ENCODE assay signal across 18 cellular contexts in genomic region chr10:74841265-74841973, GRCh38. TPM values are rescaled to one million over a fixed set of nuclear protein-coding genes. Genes with fewer than 3 reads are reported as not detected.
DNase-seq lines count a peak whose midpoint lies in the region; ATAC-seq and TF ChIP-seq lines count a peak whose summit lies in the region.
"Had no signal": no experiment of that assay in that cellular context is flagged by ENCODE, and none has a peak within 500 bp of the region (broad histone marks: within the 10 kb centered on the region; RNA-seq: fewer than 3 reads in every experiment).

No MANE protein-coding gene starts in this region.

- H3K36me3 Mint-ChIP-seq in T-cell = peaks cover 49% of the 10 kb centered on the region

- no peak for TF ChIP-seq CTCF in dorsolateral prefrontal cortex (IDR thresholded peaks at IDR 0.05 in 54 of 56, conservative IDR thresholded peaks at IDR 0.05 in 2 of 56; ENCODE audit: low read depth in 1 of 56, partially characterized antibody in 56 of 56)
- no peak for TF ChIP-seq CTCF in thyroid gland (IDR thresholded peaks at IDR 0.05)

- peaks cover 0 to 5% of the 10 kb centered on the region in 2 donors for H3K36me3 ChIP-seq in thyroid gland
- H3K36me3 ChIP-seq: BE2C had no signal

- H3K27me3 Mint-ChIP-seq in T-cell = no peaks in the 10 kb centered on the region
- H3K27me3 Mint-ChIP-seq: effector memory CD8-positive, alpha-beta T cell had no signal

- H3K9me3 Mint-ChIP-seq in T-cell = no peaks in the 10 kb centered on the region
- H3K9me3 Mint-ChIP-seq: activated naive CD4-positive, alpha-beta T cell treated with anti-CD3 and anti-CD28 coated beads, Interleukin-2, amount 50 U/mL, for 72 hours; effector memory CD8-positive, alpha-beta T cell had no signal

- in situ Hi-C loops in ACHN (cut with HindIII; ENCODE audit: low pct_ligation_motif_present, low pct_unique_long_range_greater_than_20kb, low sequenced_read_pairs) = no loop called here

- H3K27ac ChIP-seq in dorsolateral prefrontal cortex (peak overlapping the region in 33 of 59 donors; percentile 2 to 84 (median 42)), thyroid gland (peak overlapping the region in 2 of 3 donors; percentile 14 to 22)
- H3K27ac ChIP-seq: cardiac muscle cell, GM23248, SK-N-MC had no signal

- H3K4me3 Mint-ChIP-seq in T-cell = no peak overlapping the region
- H3K4me3 Mint-ChIP-seq: effector memory CD8-positive, alpha-beta T cell had no signal

- DNase-seq in T-cell = no peak
- no peak for DNase-seq in dorsolateral prefrontal cortex
- DNase-seq in myocyte (ENCODE audit: low read depth) = peak; percentile 19
- DNase-seq in thyroid gland = peak; percentile 80 to 85
- DNase-seq in COR-L47 (lab: John Stamatoyannopoulos, UW) = no peak
- DNase-seq in NOMO-1 treated with dmso at 0.1 percent for 144 hours (lab: John Stamatoyannopoulos, UW; ENCODE audit: unreplicated experiment) = no peak
- DNase-seq in ACHN = no peak
- DNase-seq: activated CD4-positive, alpha-beta T cell treated with anti-CD3 and anti-CD28 coated beads, Interleukin-2, amount 50 U/mL, for 1 hour; BE2C; effector memory CD8-positive, alpha-beta T cell; hippocampal formation; NCI-H82; stimulated activated CD4-positive, alpha-beta T cell treated with anti-CD3 and anti-CD28 coated beads, Interleukin-4, amount 100 ng/mL, for 24 hours had no signal

- no peaks in the 10 kb centered on the region for H3K9me3 ChIP-seq in thyroid gland
- H3K9me3 ChIP-seq: BE2C, tibial nerve had no signal

- POLR2A ChIA-PET in T-cell (lab: Charles Lee) = interaction anchor here (0.5 to 1.0 kb wide), 2 partner anchors 8 to 9 kb away, joined by 5 to 7 read pairs; no protein-coding TSS in a partner anchor

- CTCF ChIA-PET in T-cell (lab: Charles Lee) = interaction anchor here in 1 of 2 donors (0.7 to 1.4 kb wide), 2 partner anchors 11 to 18 kb away, joined by 3 to 5 read pairs; no protein-coding TSS in a partner anchor

- peaks cover 59 to 71% (median 59%) of the 10 kb centered on the region in 3 donors for H3K4me1 Mint-ChIP-seq in T-cell

- no peak for TF ChIP-seq POLR2A in thyroid gland (IDR thresholded peaks at IDR 0.05)

- 75% methylated on average over 6 of the region's 6 CpGs for WGBS in thyroid gland, 2 donors

- no peak for ATAC-seq in T-cell (replicated peaks in 1 of 4)
- ATAC-seq: activated naive CD4-positive, alpha-beta T cell treated with anti-CD3 and anti-CD28 coated beads, Interleukin-2, amount 50 U/mL, for 72 hours had no signal

- H3K27ac Mint-ChIP-seq in T-cell = peak overlapping the region; percentile 1 to 34
- H3K27ac Mint-ChIP-seq: activated naive CD4-positive, alpha-beta T cell treated with anti-CD3 and anti-CD28 coated beads, Interleukin-2, amount 50 U/mL, for 72 hours had no signal

- H3K4me1 ChIP-seq in thyroid gland = peaks cover 28 to 42% of the 10 kb centered on the region in 2 donors

- no peaks in the 10 kb centered on the region for H3K27me3 ChIP-seq in dorsolateral prefrontal cortex
- no peaks in the 10 kb centered on the region for H3K27me3 ChIP-seq in thyroid gland
- H3K27me3 ChIP-seq: BE2C, cardiac muscle cell, tibial nerve had no signal

- H3K4me3 ChIP-seq in dorsolateral prefrontal cortex (no peak overlapping the region), thyroid gland (replicated peaks in 1 of 3) (no peak overlapping the region)
- H3K4me3 ChIP-seq: cardiac muscle cell, GM23248, SK-N-MC, tibial nerve had no signal

- intact Hi-C loops in dorsolateral prefrontal cortex (cut with DNase I) = no loop called here
- intact Hi-C loops in thyroid gland (cut with DNase I) = no loop called here

RNA-seq across cellular contexts. Expression of gene KAT6B, which starts 15.0 kb away (rescaled TPM):
- total RNA-seq in T-cell (10 to 100 TPM; 46.2 to 94.4 (median 52.4) TPM), dorsolateral prefrontal cortex (100 to 1,000 TPM in 63 of 120 experiments, 10 to 100 TPM in 57; 52.1 to 147 (median 101) TPM), myocyte (11.6 and 13.1 TPM in 2 replicates), thyroid gland (100 to 1,000 TPM in 1 of 4 donors, 10 to 100 TPM in 3; 56.5 to 115 (median 76.3) TPM)
- polyA plus RNA-seq in myocyte (2012) = 5.1 TPM

Comparison
In these comparisons a context has a peak if more than half of its experiments do, and no peak if none do; other contexts are left out.
1. DNase-seq: peak in myocyte (single experiment) and thyroid gland (2 of 2); none in T-cell (0 of 34), dorsolateral prefrontal cortex (0 of 10), COR-L47 (single experiment), NOMO-1 treated with dmso at 0.1 percent for 144 hours (single experiment) and ACHN (single experiment).